26 cellular contexts compared by ENCODE assay signal in the genomic region with DNA sequence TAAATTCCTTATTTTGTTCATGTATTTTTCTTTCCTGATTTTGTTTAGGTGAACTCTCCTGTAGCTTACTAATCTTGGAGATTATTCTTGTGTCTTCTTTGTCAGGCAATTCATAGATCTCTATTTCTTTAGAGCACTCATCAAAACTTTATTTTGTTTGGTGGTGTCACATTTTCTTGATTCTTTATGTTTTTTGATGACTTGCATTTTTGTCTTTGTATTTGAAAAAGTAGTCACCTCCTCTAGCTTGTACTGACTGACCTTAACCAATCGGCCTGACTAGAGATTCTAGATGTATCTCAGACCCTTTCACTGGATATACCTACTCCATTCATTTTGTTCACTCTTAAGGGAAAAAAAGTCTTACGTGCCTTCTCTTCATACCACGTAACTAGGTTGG.
"Had no signal": no experiment of that assay in that cellular context is flagged by ENCODE, and none has a peak within 500 bp of the region (broad histone marks: within the 10 kb centered on the region; RNA-seq: fewer than 3 reads in every experiment).

No MANE protein-coding gene starts in this region.

- H3K27ac ChIP-seq: colonic mucosa, epithelial cell of prostate, esophagus squamous epithelium, gastrocnemius medialis, heart right ventricle, left lung, lower lobe of right lung had no signal

- H3K9me3 ChIP-seq: colonic mucosa, esophagus squamous epithelium, gastrocnemius medialis had no signal

- H3K27me3 ChIP-seq: colonic mucosa, esophagus squamous epithelium, gastrocnemius medialis, heart right ventricle, left lung had no signal

- H3K4me3 ChIP-seq: colonic mucosa, esophagus squamous epithelium, gastrocnemius medialis, heart right ventricle, left lung, lower lobe of right lung, mucosa of descending colon had no signal

- H3K4me1 ChIP-seq: colonic mucosa, esophagus squamous epithelium, gastrocnemius medialis, heart right ventricle, left lung, lower lobe of right lung had no signal

- H3K36me3 ChIP-seq: colonic mucosa, esophagus squamous epithelium, gastrocnemius medialis, heart right ventricle, left lung, lower lobe of right lung had no signal

- ATAC-seq: effector memory CD8-positive, alpha-beta T cell; esophagus mucosa; gastrocnemius medialis; heart right ventricle; left cardiac atrium; left lung; left ventricle myocardium superior; lower lobe of right lung; mucosa of descending colon had no signal

- FAIRE-seq: endometrium, islet of Langerhans, keratinocyte had no signal

- DNase-seq: colonic mucosa; cortex of kidney; effector CD8-positive, alpha-beta T cell; effector memory CD8-positive, alpha-beta T cell; endodermal cell; erythroblast; esophagus squamous epithelium; foreskin fibroblast; foreskin melanocyte; gastrocnemius medialis; glutamatergic neuron; head of caudate nucleus; heart right ventricle; hippocampal formation; left cardiac atrium; left lung; left ventricle myocardium superior; lower lobe of right lung; mesenchymal stem cell; mucosa of descending colon; naive B cell had no signal
